8 cellular contexts compared by ENCODE assay signal in genomic region chrX:53714580-53715335, GRCh38. TPM values are rescaled to one million over a fixed set of nuclear protein-coding genes. Genes with fewer than 3 reads are reported as not detected.
DNase-seq lines count a peak whose midpoint lies in the region; ATAC-seq, FAIRE-seq and TF ChIP-seq lines count a peak whose summit lies in the region.

No MANE protein-coding gene starts in this region.

- DNase-seq in KG1 (lab: John Stamatoyannopoulos, UW) (peak; percentile 21), fibroblast of pulmonary artery (ENCODE audit: low read depth) (peak; percentile 34), NCI-H345 (lab: John Stamatoyannopoulos, UW) (no peak), HTR-8/SVneo (ENCODE audit: insufficient read length, low spot score) (no peak)
- DNase-seq in activated CD4-positive, alpha-beta T cell treated with anti-CD3 and anti-CD28 coated beads, Interleukin-2, amount 10 ng/mL, durations not matched to agents 7 days and 5 days, result peak; percentile 77
- peak; percentile 39 for DNase-seq in stimulated activated CD8-positive, alpha-beta memory T cell treated with anti-CD3 and anti-CD28 coated beads, Interleukin-2, amount 100 ng/mL, for 48 hours (ENCODE audit: low read depth in 2 of 2)

- no peak overlapping the region for H3K4me3 ChIP-seq in fibroblast of pulmonary artery (replicated peaks; ENCODE audit: low read depth, low read length)

- peaks cover 18% of the 10 kb centered on the region for H3K36me3 Mint-ChIP-seq in activated CD4-positive, alpha-beta T cell treated with anti-CD3 and anti-CD28 coated beads, Interleukin-2, amount 10 ng/mL, durations not matched to agents 7 days and 5 days (ENCODE audit: low read depth)

- FAIRE-seq in HTR-8/SVneo (lab: Jason Lieb, UNC), result no peak

- no peak for TF ChIP-seq CTCF in fibroblast of pulmonary artery (IDR thresholded peaks at IDR 0.05; ENCODE audit: low read length, missing control alignments)

- CTCF ChIA-PET in activated CD4-positive, alpha-beta T cell treated with anti-CD3 and anti-CD28 coated beads, Interleukin-2, amount 10 ng/mL, durations not matched to agents 7 days and 5 days (lab: Charles Lee), result interaction anchor here (0.8 to 1.6 kb wide), 5 partner anchors 14 to 27 kb away, joined by 3 to 4 read pairs (median 3); no protein-coding TSS in a partner anchor

- no peaks in the 10 kb centered on the region for H3K27me3 Mint-ChIP-seq in activated CD4-positive, alpha-beta T cell treated with anti-CD3 and anti-CD28 coated beads, Interleukin-2, amount 10 ng/mL, durations not matched to agents 7 days and 5 days

- POLR2A ChIA-PET in activated CD4-positive, alpha-beta T cell treated with anti-CD3 and anti-CD28 coated beads, Interleukin-2, amount 10 ng/mL, durations not matched to agents 7 days and 5 days (lab: Charles Lee), result interaction anchor here (0.9 to 3.3 kb wide), 3 partner anchors 20 to 31 kb away, joined by 3 to 19 read pairs (median 7); partner anchors contain the start of gene HUWE1

- TF ChIP-seq POLR2A in GM10847 (IDR thresholded peaks at IDR 0.05; ENCODE audit: extremely low read depth, insufficient read length), result peak; percentile 6

- H3K4me3 Mint-ChIP-seq in activated CD4-positive, alpha-beta T cell treated with anti-CD3 and anti-CD28 coated beads, Interleukin-2, amount 10 ng/mL, durations not matched to agents 7 days and 5 days, result peak overlapping the region; percentile 76

- peaks cover 2% of the 10 kb centered on the region for H3K9me3 Mint-ChIP-seq in activated CD4-positive, alpha-beta T cell treated with anti-CD3 and anti-CD28 coated beads, Interleukin-2, amount 10 ng/mL, durations not matched to agents 7 days and 5 days

- peak overlapping the region; percentile 99 for H3K27ac Mint-ChIP-seq in activated CD4-positive, alpha-beta T cell treated with anti-CD3 and anti-CD28 coated beads, Interleukin-2, amount 10 ng/mL, durations not matched to agents 7 days and 5 days

- ATAC-seq in GM21619 (IDR thresholded peaks at IDR 0.05; ENCODE audit: unreplicated experiment), result peak; percentile 73

- H3K4me1 Mint-ChIP-seq in activated CD4-positive, alpha-beta T cell treated with anti-CD3 and anti-CD28 coated beads, Interleukin-2, amount 10 ng/mL, durations not matched to agents 7 days and 5 days, result peaks cover 60% of the 10 kb centered on the region

RNA-seq across cellular contexts. Expression of gene HUWE1, which starts 28.2 kb away (rescaled TPM):
- total RNA-seq in activated CD4-positive, alpha-beta T cell treated with anti-CD3 and anti-CD28 coated beads, Interleukin-2, amount 10 ng/mL, durations not matched to agents 7 days and 5 days, result 100 to 1,000 TPM; 235 to 251 TPM

Comparison
In these comparisons a context has a peak if more than half of its experiments do, and no peak if none do; other contexts are left out.
1. DNase-seq: peak in KG1 (single experiment), activated CD4-positive, alpha-beta T cell treated with anti-CD3 and anti-CD28 coated beads, Interleukin-2, amount 10 ng/mL, durations not matched to agents 7 days and 5 days (single experiment), fibroblast of pulmonary artery (single experiment) and stimulated activated CD8-positive, alpha-beta memory T cell treated with anti-CD3 and anti-CD28 coated beads, Interleukin-2, amount 100 ng/mL, for 48 hours (2 of 2); none in NCI-H345 (single experiment) and HTR-8/SVneo (single experiment).